8 cellular contexts compared by ENCODE assay signal in the genomic region with DNA sequence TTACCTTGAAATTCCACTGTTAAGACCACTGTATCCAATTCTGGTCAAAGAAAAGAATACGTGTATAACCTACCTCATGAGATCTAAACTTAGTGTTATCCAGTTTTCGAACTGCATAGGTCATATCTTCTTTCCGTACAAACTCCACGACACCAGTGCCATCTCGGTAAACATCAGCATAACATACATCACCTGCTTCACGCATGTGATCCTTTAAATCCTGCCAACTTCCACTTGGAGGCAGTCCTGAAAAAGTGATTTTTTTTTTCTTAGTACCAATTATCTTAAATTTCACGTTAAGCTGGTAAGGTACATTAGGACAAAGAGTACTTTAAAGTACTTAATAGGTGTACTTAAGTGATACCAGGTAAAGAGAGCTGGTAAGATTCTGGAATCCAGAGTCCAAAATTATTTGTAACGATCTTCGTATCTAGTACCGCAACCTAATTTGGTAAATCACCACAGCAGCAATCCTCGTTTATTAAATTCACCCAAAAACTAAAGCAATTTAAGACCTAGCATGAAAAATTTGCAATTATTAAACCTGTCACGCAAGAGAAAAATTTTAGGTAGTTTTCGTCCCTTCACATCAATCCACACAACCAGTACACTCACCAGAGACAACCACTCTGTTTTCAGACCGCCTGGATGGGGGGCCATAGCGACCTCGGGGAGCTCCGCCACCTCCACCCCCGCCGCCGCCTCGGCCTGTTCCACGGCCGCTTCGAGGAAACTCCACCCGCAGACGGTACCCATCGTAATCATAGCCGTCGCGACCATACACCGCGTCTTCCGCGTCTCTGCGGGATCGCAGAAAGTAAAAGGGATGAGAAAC. TPM values are rescaled to one million over a fixed set of nuclear protein-coding genes. Genes with fewer than 3 reads are reported as not detected.
DNase-seq lines count a peak whose midpoint lies in the region; ATAC-seq, FAIRE-seq and TF ChIP-seq lines count a peak whose summit lies in the region.

No MANE protein-coding gene starts in this region.

- peak overlapping the region in 1 of 2 experiments; percentile 100 for H3K4ac ChIP-seq in mesenchymal stem cell (ENCODE audit: low read depth in 1 of 2, low read length in 2 of 2)

- peaks cover 5% of the 10 kb centered on the region for H3K79me1 ChIP-seq in mesenchymal stem cell (replicated peaks; ENCODE audit: low read length, poor library complexity, severe bottlenecking)

- no peak overlapping the region for H2BK5ac ChIP-seq in mesenchymal stem cell (ENCODE audit: low read depth, low read length, poor library complexity, severe bottlenecking)

- peaks cover 37% of the 10 kb centered on the region for H3K36me3 ChIP-seq in cardiac muscle cell
- peaks cover 6 to 55% of the 10 kb centered on the region in 2 experiments for H3K36me3 ChIP-seq in mesenchymal stem cell (ENCODE audit: control insufficient read depth in 1 of 2, insufficient read depth in 2 of 2, low read depth in 1 of 2, low read length in 2 of 2)

- ATAC-seq in Right ventricle myocardium superior (ENCODE audit: poor library complexity) (no peak), HG03196 (IDR thresholded peaks at IDR 0.05; ENCODE audit: unreplicated experiment) (no peak), HG03565 (IDR thresholded peaks at IDR 0.05; ENCODE audit: unreplicated experiment) (no peak)

- H4K91ac ChIP-seq in mesenchymal stem cell (ENCODE audit: low read length), result no peak overlapping the region

- peak overlapping the region; percentile 97 for H3K27ac ChIP-seq in cardiac muscle cell
- peak overlapping the region; percentile 92 for H3K27ac ChIP-seq in mesenchymal stem cell (ENCODE audit: low read length, poor library complexity, severe bottlenecking)

- 5% methylated on average over 35 of the region's 36 CpGs for WGBS in mesenchymal stem cell

- no peak overlapping the region for H4K8ac ChIP-seq in mesenchymal stem cell (ENCODE audit: low read length)

- H3K27me3 ChIP-seq in cardiac muscle cell, result no peaks in the 10 kb centered on the region
- H3K27me3 ChIP-seq in mesenchymal stem cell (ENCODE audit: control insufficient read depth in 1 of 2, insufficient read depth in 1 of 2, low read length in 2 of 2), result no peaks in the 10 kb centered on the region

- H2BK12ac ChIP-seq in mesenchymal stem cell (ENCODE audit: low read length in 2 of 2), result no peak overlapping the region

- H3K4me1 ChIP-seq in cardiac muscle cell (ENCODE audit: low read depth), result peaks cover 18% of the 10 kb centered on the region
- H3K4me1 ChIP-seq in mesenchymal stem cell (ENCODE audit: control insufficient read depth, insufficient read depth, low read depth, low read length), result peaks cover 7% of the 10 kb centered on the region

- intact Hi-C loops in Right ventricle myocardium superior (cut with DNase I), result loop anchor here (2.0 to 5.0 kb wide), 2 partner anchors 79 to 106 kb away; no protein-coding TSS in a partner anchor

- H3K9ac ChIP-seq in mesenchymal stem cell (ENCODE audit: low read length), result peak overlapping the region; percentile 100

- peak; percentile 13 for FAIRE-seq in urothelium cell line (lab: Jason Lieb, UNC)

- peak overlapping the region; percentile 94 for H3K4me2 ChIP-seq in mesenchymal stem cell (ENCODE audit: low read length, poor library complexity, severe bottlenecking)

- H3K9me3 ChIP-seq in cardiac muscle cell (ENCODE audit: low read depth) (no peaks in the 10 kb centered on the region), mesenchymal stem cell (ENCODE audit: control insufficient read depth, low read length) (no peaks in the 10 kb centered on the region)

- TF ChIP-seq CTCF in cardiac muscle cell (IDR thresholded peaks at IDR 0.05; ENCODE audit: low read depth, low read length), result no peak
- TF ChIP-seq CTCF in astrocyte of the spinal cord (IDR thresholded peaks at IDR 0.05; ENCODE audit: low read depth, low read length), result no peak

- H3K23ac ChIP-seq in mesenchymal stem cell (ENCODE audit: low read length in 2 of 2), result no peak overlapping the region

- no peak overlapping the region for H2AK5ac ChIP-seq in mesenchymal stem cell (ENCODE audit: low read length, severe bottlenecking)

- in situ Hi-C loops in astrocyte of the spinal cord (cut with HindIII; ENCODE audit: low sequenced_read_pairs), result no loop called here

- H3K14ac ChIP-seq in mesenchymal stem cell (ENCODE audit: low read length in 2 of 2), result no peak overlapping the region

- H2AFZ ChIP-seq in mesenchymal stem cell (ENCODE audit: low read depth, low read length), result no peak overlapping the region

- H3K18ac ChIP-seq in mesenchymal stem cell (ENCODE audit: low read depth in 1 of 2, low read length in 2 of 2), result peak overlapping the region; percentile 54 to 71

- H2BK15ac ChIP-seq in mesenchymal stem cell (ENCODE audit: low read depth, poor library complexity, severe bottlenecking), result no peak overlapping the region

- DNase-seq in cardiac muscle cell (ENCODE audit: low read depth in 1 of 2, low spot score in 1 of 2), result no peak
- DNase-seq in Right ventricle myocardium superior, result no peak
- DNase-seq in astrocyte of the spinal cord (ENCODE audit: low read depth, low spot score), result no peak
- DNase-seq in mesenchymal stem cell, result no peak
- DNase-seq in urothelium cell line (ENCODE audit: low spot score), result no peak
- no peak for DNase-seq in SHP77 treated with DMSO at 0.1 percent for 48 hours (lab: John Stamatoyannopoulos, UW)

- H2BK120ac ChIP-seq in mesenchymal stem cell (ENCODE audit: low read depth, low read length), result no peak overlapping the region

- H3K4me3 ChIP-seq in cardiac muscle cell (peak overlapping the region; percentile 75), astrocyte of the spinal cord (ENCODE audit: low read depth, low read length) (peak overlapping the region; percentile 98), mesenchymal stem cell (ENCODE audit: insufficient read depth in 1 of 2, low read depth in 1 of 2, low read length in 2 of 2) (peak overlapping the region; percentile 73 to 98)

RNA-seq across cellular contexts. Expression of a gene that starts 1.1 kb away (rescaled TPM):
- total RNA-seq in cardiac muscle cell (209 and 235 TPM in 2 replicates), Right ventricle myocardium superior (90.9 TPM)
- polyA plus RNA-seq in cardiac muscle cell, result 127 and 146 TPM in 2 replicates
- polyA plus RNA-seq in mesenchymal stem cell (2013, experiment 1 of 2), result 121 TPM
- 123 TPM for polyA plus RNA-seq in mesenchymal stem cell (2013, experiment 2 of 2)

RNA-seq across cellular contexts. Expression of a gene that starts 17.9 kb away (rescaled TPM):
- 29.7 and 37.3 TPM in 2 replicates for total RNA-seq in cardiac muscle cell
- polyA plus RNA-seq in cardiac muscle cell, result 18.5 and 22.3 TPM in 2 replicates
- 73.7 TPM for total RNA-seq in Right ventricle myocardium superior
- 45.1 TPM for polyA plus RNA-seq in mesenchymal stem cell (2013, experiment 1 of 2)
- polyA plus RNA-seq in mesenchymal stem cell (2013, experiment 2 of 2), result 43.6 TPM

RNA-seq across cellular contexts. Expression of a gene that starts 50.7 kb away (rescaled TPM):
- total RNA-seq in cardiac muscle cell, result 14.8 and 18.3 TPM in 2 replicates
- polyA plus RNA-seq in cardiac muscle cell, result 10.9 and 15.3 TPM in 2 replicates
- 44.6 TPM for total RNA-seq in Right ventricle myocardium superior
- polyA plus RNA-seq in mesenchymal stem cell (2013, experiment 1 of 2), result 23.1 TPM
- polyA plus RNA-seq in mesenchymal stem cell (2013, experiment 2 of 2), result 22.1 TPM
